1 cellular context compared by ENCODE assay signal in genomic region chr19:42246869-42247630, GRCh38.
TF ChIP-seq lines count a peak whose summit lies in the region.

No MANE protein-coding gene starts in this region.

TF ChIP-seq in HepG2, 621 proteins besides CTCF, POLR2A, EP300 and RAD21 (continued from another document):
- TF ChIP-seq, protein P1, sequence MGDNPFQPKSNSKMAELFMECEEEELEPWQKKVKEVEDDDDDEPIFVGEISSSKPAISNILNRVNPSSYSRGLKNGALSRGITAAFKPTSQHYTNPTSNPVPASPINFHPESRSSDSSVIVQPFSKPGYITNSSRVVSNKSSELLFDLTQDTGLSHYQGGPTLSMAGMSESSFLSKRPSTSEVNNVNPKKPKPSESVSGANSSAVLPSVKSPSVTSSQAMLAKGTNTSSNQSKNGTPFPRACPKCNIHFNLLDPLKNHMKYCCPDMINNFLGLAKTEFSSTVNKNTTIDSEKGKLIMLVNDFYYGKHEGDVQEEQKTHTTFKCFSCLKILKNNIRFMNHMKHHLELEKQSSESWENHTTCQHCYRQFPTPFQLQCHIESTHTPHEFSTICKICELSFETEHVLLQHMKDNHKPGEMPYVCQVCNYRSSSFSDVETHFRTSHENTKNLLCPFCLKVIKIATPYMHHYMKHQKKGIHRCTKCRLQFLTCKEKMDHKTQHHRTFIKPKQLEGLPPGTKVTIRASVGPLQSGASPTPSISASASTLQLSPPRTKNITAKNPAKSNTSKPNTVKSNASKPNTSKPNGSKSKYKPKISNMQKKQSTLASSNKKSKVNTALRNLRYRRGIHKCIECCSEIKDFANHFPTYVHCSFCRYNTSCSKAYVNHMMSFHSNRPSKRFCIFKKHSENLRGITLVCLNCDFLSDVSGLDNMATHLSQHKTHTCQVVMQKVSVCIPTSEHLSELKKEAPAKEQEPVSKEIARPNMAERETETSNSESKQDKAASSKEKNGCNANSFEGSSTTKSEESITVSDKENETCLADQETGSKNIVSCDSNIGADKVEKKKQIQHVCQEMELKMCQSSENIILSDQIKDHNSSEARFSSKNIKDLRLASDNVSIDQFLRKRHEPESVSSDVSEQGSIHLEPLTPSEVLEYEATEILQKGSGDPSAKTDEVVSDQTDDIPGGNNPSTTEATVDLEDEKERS (CRISPR knock-in tag; IDR thresholded peaks at IDR 0.05): no peak
- peak; percentile 91; the same call in 1 of the 2 replicates for TF ChIP-seq ZNF326 (CRISPR knock-in tag; IDR thresholded peaks at IDR 0.05; ENCODE audit: borderline replicate concordance)
- TF ChIP-seq ATAD3A (CRISPR knock-in tag; IDR thresholded peaks at IDR 0.05): no peak
- TF ChIP-seq ONECUT2 (CRISPR knock-in tag; IDR thresholded peaks at IDR 0.05): no peak
- TF ChIP-seq RBFOX2 (IDR thresholded peaks at IDR 0.05; ENCODE audit: low read depth, low read length): peak; percentile 54; the same call in 1 of the 2 replicates
- 0 out of 2 replicates have a peak, but pooled peaks have one; percentile 15 for TF ChIP-seq ZNF331 (CRISPR knock-in tag; IDR thresholded peaks at IDR 0.05)
- peak; percentile 45; the same call in 1 of the 2 replicates for TF ChIP-seq AKAP8 (CRISPR knock-in tag; IDR thresholded peaks at IDR 0.05)
- TF ChIP-seq FIP1L1 (IDR thresholded peaks at IDR 0.05; ENCODE audit: borderline replicate concordance, insufficient read depth, low read depth, low read length): peak; percentile 51; the same call in 1 of the 2 replicates
- TF ChIP-seq HMGXB3 (CRISPR knock-in tag; IDR thresholded peaks at IDR 0.05; ENCODE audit: borderline replicate concordance): peak; percentile 16; the same call in 1 of the 2 replicates
- TF ChIP-seq RBM39 (IDR thresholded peaks at IDR 0.05; ENCODE audit: low read depth, low read length, poor library complexity, severe bottlenecking): peak; percentile 81
- no peak for TF ChIP-seq GTF3A (CRISPR knock-in tag; conservative IDR thresholded peaks at IDR 0.05)
- peak; percentile 62 for TF ChIP-seq HNRNPH1 (optimal IDR thresholded peaks at IDR 0.05; ENCODE audit: low read depth, low read length)
- no peak for TF ChIP-seq RCOR2 (CRISPR knock-in tag; IDR thresholded peaks at IDR 0.05)
- TF ChIP-seq NRL (CRISPR knock-in tag; IDR thresholded peaks at IDR 0.05; ENCODE audit: borderline replicate concordance): 0 out of 2 replicates have a peak, but pooled peaks have one; percentile 22
- no peak for TF ChIP-seq SALL1 (CRISPR knock-in tag; IDR thresholded peaks at IDR 0.05)
- peak; percentile 92 for TF ChIP-seq AGO1 (IDR thresholded peaks at IDR 0.05; ENCODE audit: low read depth, low read length, poor library complexity, severe bottlenecking)
- TF ChIP-seq DPF2 (CRISPR knock-in tag; IDR thresholded peaks at IDR 0.05; ENCODE audit: borderline replicate concordance, low read depth): no peak
- TF ChIP-seq ZC3H4 (CRISPR knock-in tag; IDR thresholded peaks at IDR 0.05; ENCODE audit: borderline replicate concordance): 0 out of 2 replicates have a peak, but pooled peaks have one; percentile 26
- no peak for TF ChIP-seq DNMT3B (CRISPR knock-in tag; conservative IDR thresholded peaks at IDR 0.05)
- 0 out of 2 replicates have a peak, but pooled peaks have one; percentile 16 for TF ChIP-seq ZBTB34 (CRISPR knock-in tag; IDR thresholded peaks at IDR 0.05)
- TF ChIP-seq RBM22 (optimal IDR thresholded peaks at IDR 0.05; ENCODE audit: low read length): peak; percentile 97
- no peak for TF ChIP-seq ARID2 (CRISPR knock-in tag; IDR thresholded peaks at IDR 0.05; ENCODE audit: borderline replicate concordance)
- TF ChIP-seq PRPF4 (IDR thresholded peaks at IDR 0.05; ENCODE audit: low read depth, low read length, poor library complexity, severe bottlenecking): no peak
- TF ChIP-seq ZFP36L1 (CRISPR knock-in tag; IDR thresholded peaks at IDR 0.05): no peak
- TF ChIP-seq ZFAT (CRISPR knock-in tag; conservative IDR thresholded peaks at IDR 0.05): no peak
- 0 out of 2 replicates have a peak, but pooled peaks have one; percentile 22 for TF ChIP-seq BORCS8-MEF2B (CRISPR knock-in tag; IDR thresholded peaks at IDR 0.05)
- TF ChIP-seq TBX2 (CRISPR knock-in tag; IDR thresholded peaks at IDR 0.05; ENCODE audit: borderline replicate concordance): no peak
TF ChIP-seq in HepG2: peak in this region for 32.
